In genomic region chr3:52428151-52429005, GRCh38 we compare ENCODE assay signal across 9 cellular contexts. TPM values are rescaled to one million over a fixed set of nuclear protein-coding genes. Genes with fewer than 3 reads are reported as not detected.
A peak's percentile ranks its signal among the peaks of the same experiment; 100 is the strongest.
DNase-seq lines count a peak whose midpoint lies in the region; ATAC-seq and TF ChIP-seq lines count a peak whose summit lies in the region.
"Had no signal": no experiment of that assay in that cellular context is flagged by ENCODE, and none has a peak within 500 bp of the region (broad histone marks: within the 10 kb centered on the region; RNA-seq: fewer than 3 reads in every experiment).

No MANE protein-coding gene starts in this region.

- H3K36me3 Mint-ChIP-seq in activated T-helper 17 cell treated with anti-CD3 and anti-CD28 coated beads, Interleukin-2, amount 50 U/mL, for 72 hours (ENCODE audit: low read depth): no peaks in the 10 kb centered on the region

- DNase-seq in AG10803 (ENCODE audit: low read depth): peak; percentile 90
- DNase-seq in NCI-H446 treated with DMSO at 0.1 percent for 48 hours (lab: John Stamatoyannopoulos, UW): peak; percentile 5
- DNase-seq in head of caudate nucleus: peak in 41 of 42 donors; percentile 39 to 90 (median 76)
- DNase-seq in ovary: peak; percentile 60 to 81 (median 65)

- whole genome bisulfite sequencing in ovary, 3 donors: 9 to 16% (median 10%) methylated on average over 7 of the region's 7 CpGs

- H3K4me1 ChIP-seq in ovary (ENCODE audit: insufficient read depth): peaks cover under 1% of the 10 kb centered on the region

- TF ChIP-seq CTCF in AG10803 (conservative IDR thresholded peaks at IDR 0.05; ENCODE audit: low read length) (peak; percentile 85), GM12801 (IDR thresholded peaks at IDR 0.05; ENCODE audit: extremely low read depth, insufficient read length) (peak; percentile 50), ovary (IDR thresholded peaks at IDR 0.05) (peak; percentile 60 to 76 (median 74))

- no peaks in the 10 kb centered on the region for H3K36me3 ChIP-seq in ovary
- H3K36me3 ChIP-seq: neutrophil had no signal

- no peaks in the 10 kb centered on the region for H3K9me3 Mint-ChIP-seq in activated T-helper 17 cell treated with anti-CD3 and anti-CD28 coated beads, Interleukin-2, amount 50 U/mL, for 72 hours

- H3K27ac ChIP-seq in ovary: no peak overlapping the region
- H3K27ac ChIP-seq: neutrophil had no signal

- ATAC-seq in activated T-helper 17 cell treated with anti-CD3 and anti-CD28 coated beads, Interleukin-2, amount 50 U/mL, for 72 hours (replicated peaks): peak; percentile 75
- no peak for ATAC-seq in HG03565 (IDR thresholded peaks at IDR 0.05; ENCODE audit: unreplicated experiment)
- no peak for ATAC-seq in GM19395 (IDR thresholded peaks at IDR 0.05; ENCODE audit: unreplicated experiment)

- peaks cover 8% of the 10 kb centered on the region for H3K4me1 Mint-ChIP-seq in activated T-helper 17 cell treated with anti-CD3 and anti-CD28 coated beads, Interleukin-2, amount 50 U/mL, for 72 hours

- no peak overlapping the region for H3K4me3 ChIP-seq in AG10803 (ENCODE audit: low read length)
- no peak overlapping the region for H3K4me3 ChIP-seq in ovary

- no peak for TF ChIP-seq EP300 in ovary (IDR thresholded peaks at IDR 0.05)

- no peak overlapping the region for H3K4me3 Mint-ChIP-seq in activated T-helper 17 cell treated with anti-CD3 and anti-CD28 coated beads, Interleukin-2, amount 50 U/mL, for 72 hours

- no peak overlapping the region for H3K27ac Mint-ChIP-seq in activated T-helper 17 cell treated with anti-CD3 and anti-CD28 coated beads, Interleukin-2, amount 50 U/mL, for 72 hours

- no peak for TF ChIP-seq POLR2A in ovary (IDR thresholded peaks at IDR 0.05)

- intact Hi-C loops in head of caudate nucleus (cut with DNase I) (no loop called here), ovary (cut with DNase I) (loop anchor here in 2 of 4 donors (2.0 to 10.0 kb wide), 2 partner anchors 18 to 646 kb away; no protein-coding TSS in a partner anchor)

- H3K9me3 ChIP-seq in ovary: no peaks in the 10 kb centered on the region
- H3K9me3 ChIP-seq: neutrophil had no signal

- H3K27me3 ChIP-seq in ovary: no peaks in the 10 kb centered on the region

- H3K27me3 Mint-ChIP-seq in activated T-helper 17 cell treated with anti-CD3 and anti-CD28 coated beads, Interleukin-2, amount 50 U/mL, for 72 hours: no peaks in the 10 kb centered on the region

RNA-seq across cellular contexts. Expression of gene SEMA3G, which starts 16.5 kb away (rescaled TPM):
- under 1 TPM; 0.08 to 0.82 TPM for total RNA-seq in activated T-helper 17 cell treated with anti-CD3 and anti-CD28 coated beads, Interleukin-2, amount 50 U/mL, for 72 hours
- 10 to 100 TPM in 1 of 7 donors, 1 to 10 TPM in 6; 1.5 to 12.3 (median 3.7) TPM for total RNA-seq in ovary
- 10 to 100 TPM in 1 of 2 donors, 1 to 10 TPM in 1; 8.2 to 11.9 TPM for polyA plus RNA-seq in ovary

RNA-seq across cellular contexts. Expression of gene PHF7, which starts 17.9 kb away (rescaled TPM):
- total RNA-seq in activated T-helper 17 cell treated with anti-CD3 and anti-CD28 coated beads, Interleukin-2, amount 50 U/mL, for 72 hours: 10 to 100 TPM; 16.7 to 22.5 TPM
- 10 to 100 TPM in 1 of 7 donors, 1 to 10 TPM in 6; 2.5 to 18.2 (median 6.2) TPM for total RNA-seq in ovary
- 1 to 10 TPM; 3.7 to 8.9 TPM for polyA plus RNA-seq in ovary

RNA-seq across cellular contexts. Expression of gene BAP1, which starts 18.6 kb away (rescaled TPM):
- total RNA-seq in activated T-helper 17 cell treated with anti-CD3 and anti-CD28 coated beads, Interleukin-2, amount 50 U/mL, for 72 hours: 100 to 1,000 TPM in 1 of 2 donors, 10 to 100 TPM in 1; 96.7 to 106 TPM
- 10 to 100 TPM; 31.7 to 71.0 (median 63.8) TPM for total RNA-seq in ovary
- polyA plus RNA-seq in ovary: 10 to 100 TPM; 45.5 to 56.6 TPM

RNA-seq across cellular contexts. Expression of gene TNNC1, which starts 25.5 kb away (rescaled TPM):
- 1 to 10 TPM; 2.0 to 6.5 TPM for total RNA-seq in activated T-helper 17 cell treated with anti-CD3 and anti-CD28 coated beads, Interleukin-2, amount 50 U/mL, for 72 hours
- total RNA-seq in ovary: 1 to 10 TPM in 3 of 7 donors, under 1 TPM in 4; 0.31 to 2.3 (median 0.88) TPM
- 1 to 10 TPM; 1.6 to 1.8 TPM for polyA plus RNA-seq in ovary

RNA-seq across cellular contexts. Expression of gene NISCH, which starts 27.0 kb away (rescaled TPM):
- total RNA-seq in activated T-helper 17 cell treated with anti-CD3 and anti-CD28 coated beads, Interleukin-2, amount 50 U/mL, for 72 hours: 100 to 1,000 TPM in 1 of 2 donors, 10 to 100 TPM in 1; 75.2 to 123 TPM
- total RNA-seq in ovary: 100 to 1,000 TPM in 4 of 7 donors, 10 to 100 TPM in 3; 73.6 to 142 (median 102) TPM
- 10 to 100 TPM; 74.7 to 77.7 TPM for polyA plus RNA-seq in ovary

Comparison
In these comparisons a context has a peak if more than half of its experiments do, and no peak if none do; other contexts are left out.
1. DNase-seq: peak in every context shown above with its lines; median percentile 90 in AG10803; 76 in head of caudate nucleus; 65 in ovary; 5 in NCI-H446 treated with DMSO at 0.1 percent for 48 hours.